Comparison of ENCODE assay signal across 12 cellular contexts in genomic region chr15:38652998-38653397, GRCh38.
DNase-seq lines count a peak whose midpoint lies in the region; ATAC-seq, FAIRE-seq and TF ChIP-seq lines count a peak whose summit lies in the region.
"Had no signal": no experiment of that assay in that cellular context is flagged by ENCODE, and none has a peak within 500 bp of the region (broad histone marks: within the 10 kb centered on the region; RNA-seq: fewer than 3 reads in every experiment).

No MANE protein-coding gene starts in this region.

- H3K4me2 ChIP-seq in DND-41 (ENCODE audit: insufficient read depth, low read length): peak overlapping the region; percentile 57

- H3K4me3 ChIP-seq in DND-41 (ENCODE audit: low read depth in 1 of 2, low read length in 2 of 2) (no peak overlapping the region), small intestine (ENCODE audit: low read depth in 1 of 2, low read length in 2 of 2) (no peak overlapping the region), gastrocnemius medialis (no peak overlapping the region)

- H3K4me3 Mint-ChIP-seq in T-helper 2 cell treated with Interferon-gamma antibody and Interleukin-4, amounts not matched to agents 5 μg/mL and 100 μg/mL, for 36 hours: peak overlapping the region; percentile 86
- peak overlapping the region; percentile 79 for H3K4me3 Mint-ChIP-seq in activated T-helper 1 cell treated with anti-CD3 and anti-CD28 coated beads, Interleukin-12 subunit alpha, Interleukin-12 subunit beta, Interleukin-2, Interleukin-4 antibody, amounts not matched to agents 30 ng/mL and 10 ng/mL and 1 ng/mL, durations not matched to agents 14 hours and 24 hours and 36 hours

- WGBS in small intestine, 3 donors: 59 to 72% (median 60%) methylated on average over 6 of the region's 6 CpGs

- no peaks in the 10 kb centered on the region for H4K20me1 ChIP-seq in DND-41 (ENCODE audit: insufficient read depth, low read length)

- peak overlapping the region; percentile 42 for H3K9ac ChIP-seq in DND-41 (ENCODE audit: low read depth, low read length)

- H3K79me2 ChIP-seq in DND-41 (ENCODE audit: insufficient read depth, low read length): no peaks in the 10 kb centered on the region

- peak overlapping the region; percentile 34; the same call in 1 of the 2 replicates for H2AFZ ChIP-seq in DND-41 (ENCODE audit: low read depth, low read length)

- peak; percentile 88 for DNase-seq in DND-41
- peak; percentile 77 for DNase-seq in T-helper 2 cell treated with Interferon-gamma antibody and Interleukin-4, amounts not matched to agents 5 μg/mL and 100 μg/mL, for 36 hours (ENCODE audit: low spot score)
- peak; percentile 82 for DNase-seq in activated T-helper 1 cell treated with anti-CD3 and anti-CD28 coated beads, Interleukin-12 subunit alpha, Interleukin-12 subunit beta, Interleukin-2, Interleukin-4 antibody, amounts not matched to agents 30 ng/mL and 10 ng/mL and 1 ng/mL, durations not matched to agents 14 hours and 24 hours and 36 hours (ENCODE audit: low spot score)
- peak; percentile 67 for DNase-seq in small intestine
- no peak for DNase-seq in HTR-8/SVneo (ENCODE audit: insufficient read length, low spot score)
- no peak for DNase-seq in gastrocnemius medialis
- DNase-seq: glutamatergic neuron, HCEC 1CT, NCI-H2171, SW 1271 had no signal

- peaks cover 14% of the 10 kb centered on the region for H3K36me3 Mint-ChIP-seq in T-helper 2 cell treated with Interferon-gamma antibody and Interleukin-4, amounts not matched to agents 5 μg/mL and 100 μg/mL, for 36 hours (ENCODE audit: low read depth)
- H3K36me3 Mint-ChIP-seq in activated T-helper 1 cell treated with anti-CD3 and anti-CD28 coated beads, Interleukin-12 subunit alpha, Interleukin-12 subunit beta, Interleukin-2, Interleukin-4 antibody, amounts not matched to agents 30 ng/mL and 10 ng/mL and 1 ng/mL, durations not matched to agents 14 hours and 24 hours and 36 hours (ENCODE audit: low read depth): peaks cover 31% of the 10 kb centered on the region

- no peak for FAIRE-seq in small intestine (lab: Jason Lieb, UNC)
- FAIRE-seq in HTR-8/SVneo (lab: Jason Lieb, UNC): no peak

- intact Hi-C loops in activated T-helper 1 cell treated with anti-CD3 and anti-CD28 coated beads, Interleukin-12 subunit alpha, Interleukin-12 subunit beta, Interleukin-2, Interleukin-4 antibody, amounts not matched to agents 30 ng/mL and 10 ng/mL and 1 ng/mL, durations not matched to agents 14 hours and 24 hours and 36 hours (cut with micrococcal nuclease): loop anchor here (1.0 kb wide), 4 partner anchors 17 to 89 kb away; partner anchors contain the start of gene RASGRP1
- intact Hi-C loops in gastrocnemius medialis (cut with DNase I; ENCODE audit: low total_unique reads): no loop called here

- in situ Hi-C loops in gastrocnemius medialis (cut with MboI; ENCODE audit: low sequenced_read_pairs in 4 of 4): no loop called here

- ATAC-seq in DND-41 (ENCODE audit: insufficient read depth, low read depth): peak; percentile 83
- no peak for ATAC-seq in GM21381 (IDR thresholded peaks at IDR 0.05; ENCODE audit: unreplicated experiment)
- no peak for ATAC-seq in gastrocnemius medialis
- no peak for ATAC-seq in GM18505 (IDR thresholded peaks at IDR 0.05; ENCODE audit: unreplicated experiment)

- H3K9me3 Mint-ChIP-seq in T-helper 2 cell treated with Interferon-gamma antibody and Interleukin-4, amounts not matched to agents 5 μg/mL and 100 μg/mL, for 36 hours: peaks cover 10% of the 10 kb centered on the region
- H3K9me3 Mint-ChIP-seq in activated T-helper 1 cell treated with anti-CD3 and anti-CD28 coated beads, Interleukin-12 subunit alpha, Interleukin-12 subunit beta, Interleukin-2, Interleukin-4 antibody, amounts not matched to agents 30 ng/mL and 10 ng/mL and 1 ng/mL, durations not matched to agents 14 hours and 24 hours and 36 hours: peaks cover 10% of the 10 kb centered on the region

- TF ChIP-seq CTCF in DND-41 (IDR thresholded peaks at IDR 0.05; ENCODE audit: borderline replicate concordance, extremely low read depth, low read length, poor library complexity, severe bottlenecking): peak; percentile 52
- TF ChIP-seq CTCF in gastrocnemius medialis (IDR thresholded peaks at IDR 0.05 in 4 of 5, conservative IDR thresholded peaks at IDR 0.05 in 1 of 5): no peak

- no peak for TF ChIP-seq POLR2A in gastrocnemius medialis (IDR thresholded peaks at IDR 0.05)
- no peak for TF ChIP-seq POLR2A in GM18505 (IDR thresholded peaks at IDR 0.05; ENCODE audit: borderline replicate concordance, extremely low read depth, insufficient read depth, insufficient read length)

- H3K27me3 Mint-ChIP-seq in T-helper 2 cell treated with Interferon-gamma antibody and Interleukin-4, amounts not matched to agents 5 μg/mL and 100 μg/mL, for 36 hours (ENCODE audit: low read depth): no peaks in the 10 kb centered on the region
- H3K27me3 Mint-ChIP-seq in activated T-helper 1 cell treated with anti-CD3 and anti-CD28 coated beads, Interleukin-12 subunit alpha, Interleukin-12 subunit beta, Interleukin-2, Interleukin-4 antibody, amounts not matched to agents 30 ng/mL and 10 ng/mL and 1 ng/mL, durations not matched to agents 14 hours and 24 hours and 36 hours (ENCODE audit: insufficient read depth): no peaks in the 10 kb centered on the region

- peaks cover 64% of the 10 kb centered on the region for H3K4me1 Mint-ChIP-seq in T-helper 2 cell treated with Interferon-gamma antibody and Interleukin-4, amounts not matched to agents 5 μg/mL and 100 μg/mL, for 36 hours (ENCODE audit: low read depth)
- peaks cover 88% of the 10 kb centered on the region for H3K4me1 Mint-ChIP-seq in activated T-helper 1 cell treated with anti-CD3 and anti-CD28 coated beads, Interleukin-12 subunit alpha, Interleukin-12 subunit beta, Interleukin-2, Interleukin-4 antibody, amounts not matched to agents 30 ng/mL and 10 ng/mL and 1 ng/mL, durations not matched to agents 14 hours and 24 hours and 36 hours (ENCODE audit: low read depth)

- no peaks in the 10 kb centered on the region for H3K27me3 ChIP-seq in DND-41 (ENCODE audit: insufficient read depth, low read length, poor library complexity)
- no peaks in the 10 kb centered on the region for H3K27me3 ChIP-seq in small intestine (ENCODE audit: control insufficient read depth in 2 of 2, insufficient read depth in 2 of 2, low read length in 2 of 2)
- no peaks in the 10 kb centered on the region for H3K27me3 ChIP-seq in gastrocnemius medialis

- H3K27ac ChIP-seq in DND-41 (ENCODE audit: low read length) (peak overlapping the region; percentile 84), small intestine (ENCODE audit: low read depth in 1 of 2, low read length in 1 of 2) (peak overlapping the region in 1 of 2 donors; percentile 11), gastrocnemius medialis (no peak overlapping the region)

- H3K9me3 ChIP-seq in DND-41 (ENCODE audit: insufficient read depth, low read length, severe bottlenecking) (no peaks in the 10 kb centered on the region), small intestine (ENCODE audit: control insufficient read depth, low read depth) (no peaks in the 10 kb centered on the region), gastrocnemius medialis (no peaks in the 10 kb centered on the region)

- H3K4me1 ChIP-seq in DND-41 (ENCODE audit: insufficient read depth, low read length) (peaks cover 44% of the 10 kb centered on the region), small intestine (ENCODE audit: control insufficient read depth in 2 of 2, insufficient read depth in 1 of 2, low read depth in 1 of 2, low read length in 1 of 2) (no peaks in the 10 kb centered on the region), gastrocnemius medialis (no peaks in the 10 kb centered on the region)

- no peaks in the 10 kb centered on the region for H3K36me3 ChIP-seq in DND-41 (ENCODE audit: insufficient read depth, low read length)
- no peaks in the 10 kb centered on the region for H3K36me3 ChIP-seq in small intestine (ENCODE audit: control insufficient read depth in 2 of 2, insufficient read depth in 2 of 2, low read length in 2 of 2)
- no peaks in the 10 kb centered on the region for H3K36me3 ChIP-seq in gastrocnemius medialis

- H3K27ac Mint-ChIP-seq in T-helper 2 cell treated with Interferon-gamma antibody and Interleukin-4, amounts not matched to agents 5 μg/mL and 100 μg/mL, for 36 hours: peak overlapping the region; percentile 94
- peak overlapping the region; percentile 94 for H3K27ac Mint-ChIP-seq in activated T-helper 1 cell treated with anti-CD3 and anti-CD28 coated beads, Interleukin-12 subunit alpha, Interleukin-12 subunit beta, Interleukin-2, Interleukin-4 antibody, amounts not matched to agents 30 ng/mL and 10 ng/mL and 1 ng/mL, durations not matched to agents 14 hours and 24 hours and 36 hours

Comparison
In these comparisons a context has a peak if more than half of its experiments do, and no peak if none do; other contexts are left out.
1. DNase-seq: peak in DND-41 (single experiment), T-helper 2 cell treated with Interferon-gamma antibody and Interleukin-4, amounts not matched to agents 5 μg/mL and 100 μg/mL, for 36 hours (single experiment), activated T-helper 1 cell treated with anti-CD3 and anti-CD28 coated beads, Interleukin-12 subunit alpha, Interleukin-12 subunit beta, Interleukin-2, Interleukin-4 antibody, amounts not matched to agents 30 ng/mL and 10 ng/mL and 1 ng/mL, durations not matched to agents 14 hours and 24 hours and 36 hours (single experiment) and small intestine (single experiment); none in HTR-8/SVneo (single experiment) and gastrocnemius medialis (0 of 2).